14 cellular contexts compared by ENCODE assay signal in the genomic region with DNA sequence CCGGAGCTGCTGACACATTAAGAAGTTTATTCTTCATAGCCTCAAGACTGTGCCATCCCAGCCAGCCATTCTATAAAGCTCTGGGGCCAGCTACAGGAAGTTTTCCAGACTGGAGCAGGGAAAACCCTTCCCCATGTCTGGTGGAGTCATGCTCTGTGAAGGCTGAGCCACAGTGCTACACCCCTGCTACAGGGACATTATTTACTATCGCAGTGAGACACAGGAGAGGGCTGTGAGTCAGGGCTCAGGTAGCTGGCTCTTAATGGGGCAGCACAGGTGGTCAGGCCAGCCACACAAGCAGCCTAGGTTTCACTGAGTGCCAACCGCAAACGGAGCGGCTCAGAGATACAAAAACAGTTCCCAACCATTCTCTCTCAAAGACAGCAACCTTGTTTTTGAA. TPM values are rescaled to one million over a fixed set of nuclear protein-coding genes. Genes with fewer than 3 reads are reported as not detected.
DNase-seq lines count a peak whose midpoint lies in the region; ATAC-seq and TF ChIP-seq lines count a peak whose summit lies in the region.
"Had no signal": no experiment of that assay in that cellular context is flagged by ENCODE, and none has a peak within 500 bp of the region (broad histone marks: within the 10 kb centered on the region; RNA-seq: fewer than 3 reads in every experiment).

No MANE protein-coding gene starts in this region.

- no peak overlapping the region for H4K8ac ChIP-seq in trophoblast cell (ENCODE audit: low read depth, low read length)

- DNase-seq in Calu3 = peak; percentile 85
- DNase-seq in NCI-H69 (lab: John Stamatoyannopoulos, UW) = peak; percentile 22
- peak; percentile 87 for DNase-seq in epithelial cell of proximal tubule (ENCODE audit: low read depth)
- DNase-seq in trophoblast cell = peak; percentile 60 to 62
- no peak for DNase-seq in stimulated activated naive CD4-positive, alpha-beta T cell treated with Interleukin-2 at 50 U/mL for 16 hours (lab: John Stamatoyannopoulos, UW)
- DNase-seq: DMS 273 treated with DMSO at 0.1 percent for 48 hours; NCI-H2081 treated with DMSO at 0.1 percent for 48 hours; stimulated activated CD4-positive, alpha-beta T cell treated with anti-CD3 and anti-CD28 coated beads, Interleukin-4, amount 100 ng/mL, for 24 hours had no signal

- no peak overlapping the region for H2BK120ac ChIP-seq in trophoblast cell (ENCODE audit: insufficient read depth, low read length, poor library complexity)

- ATAC-seq in HG03135 (IDR thresholded peaks at IDR 0.05; ENCODE audit: unreplicated experiment) (no peak), GM19463 (IDR thresholded peaks at IDR 0.05; ENCODE audit: unreplicated experiment) (no peak), HG02623 (IDR thresholded peaks at IDR 0.05; ENCODE audit: unreplicated experiment) (no peak)

- H3K4me3 ChIP-seq in epithelial cell of proximal tubule (ENCODE audit: low read depth, low read length) (no peak overlapping the region), trophoblast cell (ENCODE audit: low read depth, low read length) (no peak overlapping the region)
- H3K4me3 ChIP-seq: cardiac muscle cell had no signal

- peaks cover 21% of the 10 kb centered on the region for H3K79me1 ChIP-seq in trophoblast cell (ENCODE audit: low read length)

- peak overlapping the region; percentile 71 for H3K27ac Mint-ChIP-seq in Calu3 (ENCODE audit: unreplicated experiment)
- H3K27ac Mint-ChIP-seq: nephron had no signal

- no peak overlapping the region for H3K18ac ChIP-seq in trophoblast cell (ENCODE audit: low read length)

- H4K12ac ChIP-seq in trophoblast cell (ENCODE audit: low read depth, low read length) = no peak overlapping the region

- peaks cover 62% of the 10 kb centered on the region for H3K36me3 Mint-ChIP-seq in Calu3 (ENCODE audit: insufficient read depth, unreplicated experiment)

- H3K4me1 Mint-ChIP-seq in Calu3 (ENCODE audit: low read depth, unreplicated experiment) = peaks cover 46% of the 10 kb centered on the region
- H3K4me1 Mint-ChIP-seq: nephron had no signal

- H2BK12ac ChIP-seq in trophoblast cell (ENCODE audit: low read length) = no peak overlapping the region

- TF ChIP-seq CTCF in Calu3 (IDR thresholded peaks at IDR 0.05; ENCODE audit: unreplicated experiment) = no peak
- TF ChIP-seq CTCF in epithelial cell of proximal tubule (conservative IDR thresholded peaks at IDR 0.05; ENCODE audit: low read depth, low read length) = no peak

- H3K9me3 ChIP-seq in trophoblast cell (ENCODE audit: insufficient read depth, low read depth, low read length) = no peaks in the 10 kb centered on the region

- peak overlapping the region; percentile 93 for H4K91ac ChIP-seq in trophoblast cell (ENCODE audit: low read depth, low read length)

- H3K27ac ChIP-seq in trophoblast cell (ENCODE audit: low read depth, low read length) = peak overlapping the region; percentile 91
- H3K27ac ChIP-seq: cardiac muscle cell, HL-60 had no signal

- H3K4ac ChIP-seq in trophoblast cell (ENCODE audit: low read depth, low read length) = no peak overlapping the region

- WGBS in trophoblast cell (ENCODE audit: extremely low coverage, insufficient coverage, insufficient read length) = no CpG with 5 or more reads among the region's 5 CpGs

- H3K23ac ChIP-seq in trophoblast cell (ENCODE audit: low read length) = no peak overlapping the region

- H3K27me3 Mint-ChIP-seq in Calu3 (ENCODE audit: unreplicated experiment) = no peaks in the 10 kb centered on the region

- H3K4me1 ChIP-seq in trophoblast cell (ENCODE audit: control insufficient read depth in 1 of 2, insufficient read depth in 2 of 2, low read length in 2 of 2) = peaks cover 15 to 19% of the 10 kb centered on the region in 2 experiments

- peak overlapping the region; percentile 39 for H3K4me3 Mint-ChIP-seq in Calu3 (ENCODE audit: low read depth, unreplicated experiment)
- H3K4me3 Mint-ChIP-seq: nephron had no signal

- no peak overlapping the region for H3K14ac ChIP-seq in trophoblast cell (ENCODE audit: low read length)

- no TSS peak for BruUV-seq in Calu3 (replicated peaks; lab: Mats Ljungman, UMichigan)

- intact Hi-C loops in Calu3 (cut with micrococcal nuclease; ENCODE audit: unreplicated experiment) = no loop called here

- CTCF ChIA-PET in Calu3 (lab: Charles Lee) = interaction anchor here (0.5 to 1.9 kb wide), 4 partner anchors 10 to 299 kb away, joined by 3 to 11 read pairs (median 6); a partner anchor contains a TSS

- no peak overlapping the region for H2AK5ac ChIP-seq in trophoblast cell (ENCODE audit: low read length)

- peak overlapping the region; percentile 22 for H3K4me2 ChIP-seq in trophoblast cell (ENCODE audit: low read length)

- no peak overlapping the region for H2AFZ ChIP-seq in trophoblast cell (ENCODE audit: insufficient read depth, low read length, poor library complexity)

- H3K9me3 Mint-ChIP-seq in Calu3 (ENCODE audit: low read depth, unreplicated experiment) = no peaks in the 10 kb centered on the region
- H3K9me3 Mint-ChIP-seq: nephron had no signal

- H3K36me3 ChIP-seq in trophoblast cell (ENCODE audit: control insufficient read depth in 1 of 2, insufficient read depth in 2 of 2, low read length in 2 of 2) = peaks cover 19 to 33% of the 10 kb centered on the region in 2 experiments

- peak overlapping the region; percentile 63 for H2BK5ac ChIP-seq in trophoblast cell (ENCODE audit: low read depth, low read length, poor library complexity)

- no peaks in the 10 kb centered on the region for H3K79me2 ChIP-seq in trophoblast cell (ENCODE audit: control insufficient read depth, insufficient read depth, low read length, poor library complexity)

- no peak overlapping the region for H3K9ac ChIP-seq in trophoblast cell (ENCODE audit: low read length)

- H3K27me3 ChIP-seq in trophoblast cell (ENCODE audit: insufficient read depth, low read length) = no peaks in the 10 kb centered on the region
- H3K27me3 ChIP-seq: cardiac muscle cell had no signal

RNA-seq across cellular contexts. Expression of a gene that starts 12.1 kb away (rescaled TPM):
- total RNA-seq in Calu3 (2022) = 40.7 and 41.9 TPM in 2 replicates
- total RNA-seq in epithelial cell of proximal tubule = 26.0 and 35.3 TPM in 2 replicates
- 22.6 and 24.1 TPM in 2 replicates for polyA plus RNA-seq in trophoblast cell (2013)

RNA-seq across cellular contexts. Expression of a gene that starts 12.2 kb away (rescaled TPM):
- 22.8 and 25.6 TPM in 2 replicates for total RNA-seq in Calu3 (2022)
- total RNA-seq in epithelial cell of proximal tubule = 17.1 and 34.1 TPM in 2 replicates
- polyA plus RNA-seq in trophoblast cell (2013) = 15.4 and 15.8 TPM in 2 replicates

RNA-seq across cellular contexts. Expression of a gene that starts 40.8 kb away (rescaled TPM):
- 39.8 and 40.8 TPM in 2 replicates for total RNA-seq in Calu3 (2022)
- total RNA-seq in epithelial cell of proximal tubule = 17.8 and 26.3 TPM in 2 replicates
- 27.7 and 27.8 TPM in 2 replicates for polyA plus RNA-seq in trophoblast cell (2013)

RNA-seq across cellular contexts. Expression of a gene that starts 42.5 kb away (rescaled TPM):
- total RNA-seq in Calu3 (2022) (0.40 and 0.71 TPM in 2 replicates), epithelial cell of proximal tubule (7.3 and 10.4 TPM in 2 replicates)
- 9.5 and 9.9 TPM in 2 replicates for polyA plus RNA-seq in trophoblast cell (2013)
